Comparison of ENCODE assay signal across 18 cellular contexts in genomic region chr21:44960141-44961092, GRCh38. TPM values are rescaled to one million over a fixed set of nuclear protein-coding genes. Genes with fewer than 3 reads are reported as not detected.
DNase-seq lines count a peak whose midpoint lies in the region; ATAC-seq, FAIRE-seq and TF ChIP-seq lines count a peak whose summit lies in the region.
"Had no signal": no experiment of that assay in that cellular context is flagged by ENCODE, and none has a peak within 500 bp of the region (broad histone marks: within the 10 kb centered on the region; RNA-seq: fewer than 3 reads in every experiment).

No MANE protein-coding gene starts in this region.

- no peaks in the 10 kb centered on the region for H3K27me3 Mint-ChIP-seq in activated CD8-positive, alpha-beta T cell treated with anti-CD3 and anti-CD28 coated beads, Interleukin-2, amount 10 ng/mL, durations not matched to agents 7 days and 5 days (ENCODE audit: low read depth)
- H3K27me3 Mint-ChIP-seq: IgD-negative memory B cell had no signal

- no peak for TF ChIP-seq EP300 in suprapubic skin (IDR thresholded peaks at IDR 0.05)

- CTCF ChIA-PET in activated CD8-positive, alpha-beta T cell treated with anti-CD3 and anti-CD28 coated beads, Interleukin-2, amount 10 ng/mL, durations not matched to agents 7 days and 5 days (lab: Charles Lee): interaction anchor here (1.1 to 7.9 kb wide), 2 partner anchors 9 to 168 kb away, joined by 3 to 48 read pairs; no protein-coding TSS in a partner anchor

- H3K36me3 ChIP-seq in breast epithelium (no peaks in the 10 kb centered on the region), kidney (ENCODE audit: control insufficient read depth in 1 of 2, insufficient read depth in 2 of 2, low read length in 2 of 2) (peaks cover 0 to 8% of the 10 kb centered on the region in 2 donors), suprapubic skin (peaks cover 33% of the 10 kb centered on the region)
- H3K36me3 ChIP-seq: prostate gland had no signal

- DNase-seq in breast epithelium (ENCODE audit: low spot score in 2 of 2): no peak
- DNase-seq in kidney: peak; percentile 72
- no peak for DNase-seq in suprapubic skin (ENCODE audit: low spot score in 2 of 2)
- no peak for DNase-seq in pons (ENCODE audit: low spot score)
- no peak for DNase-seq in activated CD8-positive, alpha-beta T cell treated with anti-CD3 and anti-CD28 coated beads, Interleukin-2, amount 10 ng/mL, durations not matched to agents 7 days and 5 days
- DNase-seq: activated CD4-positive, alpha-beta T cell treated with anti-CD3 and anti-CD28 coated beads, Interleukin-2, amount 50 U/mL, for 48 hours; activated naive CD4-positive, alpha-beta T cell treated with anti-CD3 and anti-CD28 coated beads for 36 hours; naive B cell; NCI-H187 treated with DMSO at 0.1 percent for 48 hours had no signal

- H3K9me3 Mint-ChIP-seq in activated CD8-positive, alpha-beta T cell treated with anti-CD3 and anti-CD28 coated beads, Interleukin-2, amount 10 ng/mL, durations not matched to agents 7 days and 5 days (ENCODE audit: insufficient read depth): no peaks in the 10 kb centered on the region
- H3K9me3 Mint-ChIP-seq: activated naive CD4-positive, alpha-beta T cell treated with anti-CD3 and anti-CD28 coated beads for 36 hours; IgD-negative memory B cell; stimulated activated effector memory CD8-positive, alpha-beta T cell treated with anti-CD3 and anti-CD28 coated beads, Interleukin-12 subunit alpha, Interleukin-12 subunit beta, amount 100 ng/mL, for 72 hours; T-helper 1 cell treated with Interleukin-12 subunit alpha and Interleukin-12 subunit beta and Interleukin-4 antibody, amounts not matched to agents 30 μg/mL and 1 μg/mL, for 36 hours had no signal

- no peak overlapping the region for H3K4me3 Mint-ChIP-seq in activated CD8-positive, alpha-beta T cell treated with anti-CD3 and anti-CD28 coated beads, Interleukin-2, amount 10 ng/mL, durations not matched to agents 7 days and 5 days
- H3K4me3 Mint-ChIP-seq: activated naive CD4-positive, alpha-beta T cell treated with anti-CD3 and anti-CD28 coated beads for 36 hours; IgD-negative memory B cell; naive B cell; stimulated activated effector memory CD8-positive, alpha-beta T cell treated with anti-CD3 and anti-CD28 coated beads, Interleukin-12 subunit alpha, Interleukin-12 subunit beta, amount 100 ng/mL, for 72 hours; T-helper 1 cell treated with Interleukin-12 subunit alpha and Interleukin-12 subunit beta and Interleukin-4 antibody, amounts not matched to agents 30 μg/mL and 1 μg/mL, for 36 hours had no signal

- TF ChIP-seq POLR2A in breast epithelium (IDR thresholded peaks at IDR 0.05): no peak
- no peak for TF ChIP-seq POLR2A in suprapubic skin (IDR thresholded peaks at IDR 0.05)

- WGBS in suprapubic skin: 87% methylated on average over 21 of the region's 23 CpGs

- intact Hi-C loops in breast epithelium (cut with DNase I; ENCODE audit: low total_unique reads) (no loop called here), kidney (cut with DNase I) (no loop called here)

- no peak overlapping the region for H3K9ac ChIP-seq in kidney (ENCODE audit: low read length in 2 of 2)

- peak overlapping the region; percentile 81 to 94 for H3K27ac ChIP-seq in breast epithelium
- H3K27ac ChIP-seq in kidney (ENCODE audit: low read depth in 2 of 2, low read length in 2 of 2): peak overlapping the region in 1 of 2 donors; percentile 44
- peak overlapping the region; percentile 78 for H3K27ac ChIP-seq in suprapubic skin
- H3K27ac ChIP-seq: prostate gland had no signal

- no peaks in the 10 kb centered on the region for H3K27me3 ChIP-seq in breast epithelium
- H3K27me3 ChIP-seq in suprapubic skin: no peaks in the 10 kb centered on the region

- H3K4me1 ChIP-seq in breast epithelium (peaks cover 18 to 24% of the 10 kb centered on the region in 2 donors), kidney (ENCODE audit: control insufficient read depth in 1 of 2, insufficient read depth in 1 of 2, low read depth in 1 of 2, low read length in 2 of 2) (peaks cover 3 to 24% of the 10 kb centered on the region in 2 donors), suprapubic skin (peaks cover 38% of the 10 kb centered on the region)
- H3K4me1 ChIP-seq: prostate gland had no signal

- TF ChIP-seq CTCF in breast epithelium (IDR thresholded peaks at IDR 0.05) (no peak), kidney (IDR thresholded peaks at IDR 0.05; ENCODE audit: borderline replicate concordance, extremely low read depth, insufficient read depth) (no peak), suprapubic skin (IDR thresholded peaks at IDR 0.05) (no peak)

- no peaks in the 10 kb centered on the region for H3K9me3 ChIP-seq in breast epithelium
- no peaks in the 10 kb centered on the region for H3K9me3 ChIP-seq in kidney (ENCODE audit: control insufficient read depth in 1 of 2, low read length in 2 of 2)
- no peaks in the 10 kb centered on the region for H3K9me3 ChIP-seq in suprapubic skin
- H3K9me3 ChIP-seq: prostate gland had no signal

- FAIRE-seq in G401.6 (lab: Jason Lieb, UNC): peak; percentile 67
- FAIRE-seq in kidney (lab: Jason Lieb, UNC): no peak
- FAIRE-seq: H54 had no signal

- H3K36me3 Mint-ChIP-seq in activated CD8-positive, alpha-beta T cell treated with anti-CD3 and anti-CD28 coated beads, Interleukin-2, amount 10 ng/mL, durations not matched to agents 7 days and 5 days (ENCODE audit: low read depth): peaks cover 45% of the 10 kb centered on the region

- H3K27ac Mint-ChIP-seq in activated CD8-positive, alpha-beta T cell treated with anti-CD3 and anti-CD28 coated beads, Interleukin-2, amount 10 ng/mL, durations not matched to agents 7 days and 5 days: no peak overlapping the region
- H3K27ac Mint-ChIP-seq: activated naive CD4-positive, alpha-beta T cell treated with anti-CD3 and anti-CD28 coated beads for 36 hours; stimulated activated effector memory CD8-positive, alpha-beta T cell treated with anti-CD3 and anti-CD28 coated beads, Interleukin-12 subunit alpha, Interleukin-12 subunit beta, amount 100 ng/mL, for 72 hours; T-helper 1 cell treated with Interleukin-12 subunit alpha and Interleukin-12 subunit beta and Interleukin-4 antibody, amounts not matched to agents 30 μg/mL and 1 μg/mL, for 36 hours had no signal

- H3K4me1 Mint-ChIP-seq in activated CD8-positive, alpha-beta T cell treated with anti-CD3 and anti-CD28 coated beads, Interleukin-2, amount 10 ng/mL, durations not matched to agents 7 days and 5 days (ENCODE audit: low read depth): peaks cover 18% of the 10 kb centered on the region

- ATAC-seq in HG03457 (IDR thresholded peaks at IDR 0.05; ENCODE audit: unreplicated experiment): no peak
- ATAC-seq in activated CD8-positive, alpha-beta T cell treated with anti-CD3 and anti-CD28 coated beads, Interleukin-2, amount 10 ng/mL, durations not matched to agents 7 days and 5 days: no peak
- ATAC-seq in activated CD4-positive, CD25-positive, alpha-beta regulatory T cell treated with anti-CD3 and anti-CD28 coated beads, Interleukin-2, amount 50 U/mL, for 24 hours: no peak
- ATAC-seq: stimulated activated effector memory CD8-positive, alpha-beta T cell treated with anti-CD3 and anti-CD28 coated beads, Interleukin-12 subunit alpha, Interleukin-12 subunit beta, amount 100 ng/mL, for 72 hours had no signal

- POLR2A ChIA-PET in activated CD8-positive, alpha-beta T cell treated with anti-CD3 and anti-CD28 coated beads, Interleukin-2, amount 10 ng/mL, durations not matched to agents 7 days and 5 days (lab: Charles Lee): no interaction called here

- no peak overlapping the region for H3K4me3 ChIP-seq in breast epithelium
- H3K4me3 ChIP-seq in kidney (ENCODE audit: low read length in 2 of 2): no peak overlapping the region
- H3K4me3 ChIP-seq in suprapubic skin: no peak overlapping the region
- H3K4me3 ChIP-seq: lung, prostate gland had no signal

RNA-seq across cellular contexts. Expression of gene SLX9, which starts 20.6 kb away (rescaled TPM):
- total RNA-seq in breast epithelium: 10 to 100 TPM; 15.8 to 17.7 (median 17.0) TPM
- 27.1 TPM for total RNA-seq in kidney
- 35.1 TPM for polyA plus RNA-seq in kidney (ENCODE audit: insufficient read depth, low read depth, low replicate concordance)
- total RNA-seq in suprapubic skin: 10 to 100 TPM; 13.4 to 16.9 (median 14.4) TPM
- total RNA-seq in activated CD8-positive, alpha-beta T cell treated with anti-CD3 and anti-CD28 coated beads, Interleukin-2, amount 10 ng/mL, durations not matched to agents 7 days and 5 days: 10 to 100 TPM; 56.6 to 60.4 TPM

RNA-seq across cellular contexts. Expression of gene ITGB2, which starts 39.7 kb away (rescaled TPM):
- total RNA-seq in breast epithelium (100 to 1,000 TPM in 1 of 3 donors, 10 to 100 TPM in 2; 19.7 to 242 (median 92.8) TPM), kidney (111 TPM), suprapubic skin (10 to 100 TPM; 11.2 to 18.8 (median 15.3) TPM)
- 9.5 TPM for polyA plus RNA-seq in kidney (ENCODE audit: insufficient read depth, low read depth, low replicate concordance)
- total RNA-seq in activated CD8-positive, alpha-beta T cell treated with anti-CD3 and anti-CD28 coated beads, Interleukin-2, amount 10 ng/mL, durations not matched to agents 7 days and 5 days: 100 to 1,000 TPM; 503 to 530 TPM
